8 cellular contexts compared by ENCODE assay signal in genomic region chr9:125747053-125747764, GRCh38. TPM values are rescaled to one million over a fixed set of nuclear protein-coding genes. Genes with fewer than 3 reads are reported as not detected.
DNase-seq lines count a peak whose midpoint lies in the region; ATAC-seq and TF ChIP-seq lines count a peak whose summit lies in the region.

Gene PBX3, plus strand, starts transcription at chr9:125747373.

- no peak for TF ChIP-seq RAD21 in liver (IDR thresholded peaks at IDR 0.05)

- H3K36me3 ChIP-seq in liver (ENCODE audit: control insufficient read depth in 4 of 4, insufficient read depth in 3 of 4, low read depth in 1 of 4, low read length in 3 of 4) = no peaks in the 10 kb centered on the region

- H3K4me3 ChIP-seq in LNCaP clone FGC (ENCODE audit: low read depth, low read length) (peak within 1 kb of the TSS; percentile 61), coronary artery (peak within 1 kb of the TSS; percentile 94), liver (ENCODE audit: low read depth in 1 of 3, low read length in 3 of 3) (peak within 1 kb of the TSS; percentile 76 to 99 (median 85))

- TF ChIP-seq CTCF in LNCaP clone FGC (IDR thresholded peaks at IDR 0.05; ENCODE audit: control insufficient read depth, extremely low read depth, insufficient read depth) (no peak), coronary artery (IDR thresholded peaks at IDR 0.05) (no peak), liver (IDR thresholded peaks at IDR 0.05; ENCODE audit: low read depth, low read length, missing input control) (no peak)

- H3K27ac ChIP-seq in coronary artery (peak within 1 kb of the TSS; percentile 84 to 95), liver (ENCODE audit: low read depth in 1 of 2, low read length in 2 of 2) (peak within 1 kb of the TSS; percentile 74 to 86)

- H3K27me3 ChIP-seq in liver (ENCODE audit: control insufficient read depth in 4 of 4, insufficient read depth in 4 of 4, low read length in 3 of 4) = no peaks in the 10 kb centered on the region

- H3K9ac ChIP-seq in liver (ENCODE audit: low read depth in 1 of 2, low read length in 2 of 2) = peak within 1 kb of the TSS in 1 of 2 donors; percentile 81

- peak; percentile 8 for ATAC-seq in GM21576 (IDR thresholded peaks at IDR 0.05; ENCODE audit: unreplicated experiment)

- under 1% methylated on average over 106 of the region's 107 CpGs for WGBS in liver

- H3K9me3 ChIP-seq in liver (ENCODE audit: control insufficient read depth in 4 of 4, low read length in 3 of 4) = no peaks in the 10 kb centered on the region

- DNase-seq in Daoy (ENCODE audit: low read depth) (peak; percentile 76), LNCaP clone FGC (ENCODE audit: low read depth) (no peak), coronary artery (ENCODE audit: low spot score) (no peak), NCI-H1694 (lab: John Stamatoyannopoulos, UW) (no peak)
- peak; percentile 60 for DNase-seq in activated CD4-positive, CD25-positive, alpha-beta regulatory T cell treated with anti-CD3 and anti-CD28 coated beads, Interleukin-2, amount 50 U/mL, for 72 hours
- DNase-seq in stimulated activated CD4-positive, alpha-beta T cell treated with anti-CD3 and anti-CD28 coated beads, Interleukin-4, amount 100 ng/mL, for 48 hours (ENCODE audit: low read depth in 2 of 2) = peak; percentile 26 to 34

- peaks cover 0 to 34% (median 27%) of the 10 kb centered on the region in 4 donors for H3K4me1 ChIP-seq in liver (ENCODE audit: control insufficient read depth in 4 of 4, insufficient read depth in 4 of 4, low read length in 3 of 4)

TF ChIP-seq in liver, 16 proteins besides CTCF, POLR2A, EP300 and RAD21:
- no peak for TF ChIP-seq YY1 (IDR thresholded peaks at IDR 0.05)
- no peak for TF ChIP-seq TAF1 (conservative IDR thresholded peaks at IDR 0.05)
- TF ChIP-seq HNF4G (IDR thresholded peaks at IDR 0.05) = no peak
- TF ChIP-seq FOXA2 (IDR thresholded peaks at IDR 0.05) = no peak

RNA-seq across cellular contexts. Expression of gene PBX3, which starts in this region (rescaled TPM):
- 30.6 and 51.9 TPM in 2 replicates for total RNA-seq in Daoy (2014; rRNA removed; shearing (Covaris generic))
- total RNA-seq in liver = 10 to 100 TPM; 11.4 to 18.9 TPM
- 10 to 100 TPM in 1 of 2 donors, 1 to 10 TPM in 1; 7.3 to 10.8 TPM for polyA plus RNA-seq in liver

Comparison
In these comparisons a context has a peak if more than half of its experiments do, and no peak if none do; other contexts are left out.
1. DNase-seq: peak in Daoy (single experiment), activated CD4-positive, CD25-positive, alpha-beta regulatory T cell treated with anti-CD3 and anti-CD28 coated beads, Interleukin-2, amount 50 U/mL, for 72 hours (single experiment) and stimulated activated CD4-positive, alpha-beta T cell treated with anti-CD3 and anti-CD28 coated beads, Interleukin-4, amount 100 ng/mL, for 48 hours (2 of 2); none in LNCaP clone FGC (single experiment), coronary artery (single experiment) and NCI-H1694 (single experiment).
2. Peak in every context shown above with its lines, with median percentiles within 50 percentile points of each other: H3K4me3 ChIP-seq.